In genomic region chr2:192993059-192993458, GRCh38 we compare ENCODE assay signal across 9 cellular contexts.
"Had no signal": no experiment of that assay in that cellular context is flagged by ENCODE, and none has a peak within 500 bp of the region (broad histone marks: within the 10 kb centered on the region; RNA-seq: fewer than 3 reads in every experiment).

No MANE protein-coding gene starts in this region.

- ATAC-seq: GM23338, HCT116 had no signal

- H3K4me1 ChIP-seq: HAP-1 had no signal

- DNase-seq: GM23248, GOT3, H7, H9, HCEC 1CT, HFFc6 had no signal

- H3K9ac ChIP-seq: GM23248 had no signal

- H2AFZ ChIP-seq: GM23248, GM23338 had no signal

- H3K27ac ChIP-seq: GM23248 had no signal

- H3K36me3 ChIP-seq: HAP-1 had no signal

- H3K4me3 ChIP-seq: GM23248, GM23338, HAP-1 had no signal

- H3K4me2 ChIP-seq: GM23338 had no signal

- H3K9me3 ChIP-seq: HAP-1 had no signal
